ENCODE assay signal across 9 cellular contexts in the genomic region with DNA sequence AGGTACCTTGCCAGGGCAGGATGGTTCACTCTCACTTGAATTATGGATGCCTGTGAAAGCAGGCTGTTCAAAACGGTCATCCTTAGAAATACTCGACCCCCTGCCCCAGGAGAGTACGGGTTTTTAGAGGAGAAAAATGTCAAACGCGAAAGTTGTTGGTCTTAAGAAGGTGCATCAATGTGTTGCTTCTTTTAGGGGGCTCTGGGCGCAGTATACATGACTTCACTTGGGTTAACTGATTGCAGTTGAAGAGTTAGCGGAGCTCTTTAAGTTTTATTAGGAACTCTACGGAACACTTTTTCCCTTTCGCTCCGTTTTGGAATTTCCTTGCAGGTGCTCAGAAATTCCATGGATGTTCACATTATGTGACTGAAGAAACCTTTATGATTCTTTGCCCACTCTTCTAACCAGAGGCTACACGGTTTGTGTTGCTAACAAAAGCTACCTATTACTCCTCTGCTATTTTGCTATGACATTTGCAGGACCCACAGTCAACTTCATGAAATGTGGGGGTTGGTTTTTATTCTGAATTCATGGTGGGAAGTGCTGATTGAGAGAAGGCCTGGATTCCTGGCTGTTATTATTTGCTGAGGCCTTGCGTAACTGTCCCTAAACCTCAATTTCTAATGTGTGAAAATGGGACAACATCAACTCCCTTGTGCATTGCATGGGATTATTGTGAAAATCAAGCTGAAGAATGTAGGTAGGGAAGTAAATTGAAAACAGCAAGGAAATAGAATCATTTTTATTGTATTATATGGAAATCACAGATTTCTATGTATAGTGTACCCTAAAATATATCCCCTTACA. TPM values are rescaled to one million over a fixed set of nuclear protein-coding genes. Genes with fewer than 3 reads are reported as not detected.
DNase-seq lines count a peak whose midpoint lies in the region; ATAC-seq, FAIRE-seq and TF ChIP-seq lines count a peak whose summit lies in the region.
"Had no signal": no experiment of that assay in that cellular context is flagged by ENCODE, and none has a peak within 500 bp of the region (broad histone marks: within the 10 kb centered on the region; RNA-seq: fewer than 3 reads in every experiment).

No MANE protein-coding gene starts in this region.

- no peak for DNase-seq in right atrium auricular region (ENCODE audit: low spot score)
- no peak for DNase-seq in Right ventricle myocardium inferior (ENCODE audit: missing footprints)
- no peak for DNase-seq in bronchial epithelial cell (ENCODE audit: low read depth)
- DNase-seq in mucosa of descending colon = no peak
- DNase-seq in vagina (ENCODE audit: extremely low spot score in 2 of 2) = no peak
- no peak for DNase-seq in DMS114 treated with DMSO at 0.1 percent for 48 hours (lab: John Stamatoyannopoulos, UW; ENCODE audit: unreplicated experiment)
- DNase-seq: GDM1 had no signal

- no peak for ATAC-seq in Right ventricle myocardium inferior
- ATAC-seq in mucosa of descending colon = no peak
- no peak for ATAC-seq in HG02885 (IDR thresholded peaks at IDR 0.05; ENCODE audit: poor library complexity, unreplicated experiment)
- no peak for ATAC-seq in GM19328 (IDR thresholded peaks at IDR 0.05; ENCODE audit: unreplicated experiment)

- TF ChIP-seq CTCF in right atrium auricular region (IDR thresholded peaks at IDR 0.05) (no peak), bronchial epithelial cell (IDR thresholded peaks at IDR 0.05; ENCODE audit: insufficient read depth, low read length, severe bottlenecking) (no peak), mucosa of descending colon (IDR thresholded peaks at IDR 0.05) (no peak), vagina (IDR thresholded peaks at IDR 0.05) (no peak)

- H3K36me3 ChIP-seq in right atrium auricular region = no peaks in the 10 kb centered on the region
- no peaks in the 10 kb centered on the region for H3K36me3 ChIP-seq in bronchial epithelial cell (ENCODE audit: control insufficient read depth, insufficient read depth, low read length)
- H3K36me3 ChIP-seq in mucosa of descending colon (ENCODE audit: low read depth) = no peaks in the 10 kb centered on the region
- H3K36me3 ChIP-seq in vagina = no peaks in the 10 kb centered on the region

- H3K4me3 ChIP-seq in right atrium auricular region = peak overlapping the region; percentile 70 to 73
- H3K4me3 ChIP-seq in bronchial epithelial cell (ENCODE audit: low read depth, low read length) = peak overlapping the region; percentile 47
- peak overlapping the region; percentile 30 for H3K4me3 ChIP-seq in mucosa of descending colon
- H3K4me3 ChIP-seq in vagina = peak overlapping the region; percentile 62 to 66

- H3K4me1 ChIP-seq in right atrium auricular region (peaks cover 0 to 12% of the 10 kb centered on the region in 2 donors), mucosa of descending colon (ENCODE audit: low read depth) (no peaks in the 10 kb centered on the region), vagina (peaks cover 32% of the 10 kb centered on the region)

- H3K27ac ChIP-seq in right atrium auricular region (peak overlapping the region; percentile 72 to 86), vagina (peak overlapping the region; percentile 87)

- H3K9me3 ChIP-seq in right atrium auricular region = no peaks in the 10 kb centered on the region
- no peaks in the 10 kb centered on the region for H3K9me3 ChIP-seq in mucosa of descending colon
- H3K9me3 ChIP-seq in vagina = no peaks in the 10 kb centered on the region

- no peak for TF ChIP-seq POLR2A in vagina (IDR thresholded peaks at IDR 0.05)

- intact Hi-C loops in Right ventricle myocardium inferior (cut with DNase I) = loop anchor here (1.0 to 10.0 kb wide), 2 partner anchors 10 to 114 kb away; no protein-coding TSS in a partner anchor
- intact Hi-C loops in mucosa of descending colon (cut with DNase I, micrococcal nuclease) = no loop called here
- intact Hi-C loops in vagina (cut with DNase I) = no loop called here

- no peak for FAIRE-seq in bronchial epithelial cell (lab: Jason Lieb, UNC)

- H3K27me3 ChIP-seq in right atrium auricular region (no peaks in the 10 kb centered on the region), bronchial epithelial cell (ENCODE audit: control insufficient read depth, insufficient read depth, low read length) (peaks cover 2% of the 10 kb centered on the region), vagina (no peaks in the 10 kb centered on the region)

RNA-seq across cellular contexts. Expression of a gene that starts 0.8 kb away (rescaled TPM):
- total RNA-seq in right atrium auricular region (1 to 10 TPM; 3.4 to 5.5 TPM), Right ventricle myocardium inferior (1.7 TPM), bronchial epithelial cell (under 0.01 and 0.26 TPM in 2 replicates), mucosa of descending colon (10 to 100 TPM; 12.7 to 23.4 (median 21.2) TPM), vagina (14.7 TPM)
